Comparison of ENCODE assay signal across 24 cellular contexts in the genomic region with DNA sequence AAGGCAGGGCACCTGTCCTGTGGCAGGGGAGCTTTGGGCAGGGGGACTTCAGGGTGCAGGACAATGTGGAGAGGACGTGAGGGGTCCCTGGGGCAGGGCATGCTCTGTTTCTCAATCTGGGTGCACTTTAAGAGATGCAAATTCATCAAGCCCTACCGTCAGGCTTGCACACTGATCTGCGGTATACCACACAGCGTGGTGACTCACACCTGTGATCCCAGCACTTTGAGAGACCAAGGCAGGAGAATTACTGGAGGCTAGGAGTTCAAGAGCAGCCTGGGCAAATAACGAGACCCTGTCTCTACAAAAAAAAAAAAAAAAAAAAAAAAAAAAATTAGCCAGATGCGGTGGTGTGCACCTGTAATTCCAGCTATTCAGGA.
"Had no signal": no experiment of that assay in that cellular context is flagged by ENCODE, and none has a peak within 500 bp of the region (broad histone marks: within the 10 kb centered on the region; RNA-seq: fewer than 3 reads in every experiment).

No MANE protein-coding gene starts in this region.

- ATAC-seq: gastroesophageal sphincter; left colon; lower lobe of right lung; mucosa of descending colon; sciatic nerve; stimulated activated naive B cell treated with anti-CD40 and anti-IgM and Interleukin-4, amounts not matched to agents 10 μg/mL and 1 μg/mL and 100 μg/mL, for 72 hours; T-cell had no signal

- H3K9me3 ChIP-seq: colonic mucosa, testis, vagina had no signal

- H3K36me3 ChIP-seq: breast epithelium, colonic mucosa, gastroesophageal sphincter, lower lobe of right lung, vagina had no signal

- H3K4me3 ChIP-seq: breast epithelium, colonic mucosa, dorsolateral prefrontal cortex, gastroesophageal sphincter, lower lobe of right lung, mucosa of descending colon, testis, vagina had no signal

- H3K4me1 ChIP-seq: breast epithelium, colonic mucosa, gastroesophageal sphincter, lower lobe of right lung, testis, vagina had no signal

- H3K27me3 ChIP-seq: breast epithelium, colonic mucosa, dorsolateral prefrontal cortex, testis, vagina had no signal

- DNase-seq: activated CD4-positive, alpha-beta memory T cell treated with anti-CD3 and anti-CD28 coated beads for 36 hours; activated CD4-positive, alpha-beta T cell treated with anti-CD3 and anti-CD28 coated beads for 48 hours; activated gamma-delta T cell; activated naive CD8-positive, alpha-beta T cell treated with anti-CD3 and anti-CD28 coated beads for 36 hours; amniotic stem cell; colonic mucosa; mesendoderm; mucosa of descending colon; nephron progenitor cell; occipital lobe; small intestine; stimulated activated CD4-positive, alpha-beta T cell treated with anti-CD3 and anti-CD28 coated beads, Interleukin-2, amount 100 ng/mL, for 24 hours; stimulated activated CD8-positive, alpha-beta memory T cell treated with anti-CD3 and anti-CD28 coated beads, Interleukin-4, amount 100 ng/mL, for 48 hours; stimulated activated naive B cell treated with anti-CD40 and anti-IgM and Interleukin-4, amounts not matched to agents 10 μg/mL and 1 μg/mL and 100 μg/mL, for 72 hours had no signal

- H3K27ac ChIP-seq: breast epithelium, colonic mucosa, dorsolateral prefrontal cortex, epithelial cell of prostate, gastroesophageal sphincter, lower lobe of right lung, testis, vagina had no signal
